ENCODE assay signal across 9 cellular contexts in genomic region chr10:69630651-69631400, GRCh38. TPM values are rescaled to one million over a fixed set of nuclear protein-coding genes. Genes with fewer than 3 reads are reported as not detected.
A peak's percentile ranks its signal among the peaks of the same experiment; 100 is the strongest.
DNase-seq lines count a peak whose midpoint lies in the region; ATAC-seq and TF ChIP-seq lines count a peak whose summit lies in the region.
"Had no signal": no experiment of that assay in that cellular context is flagged by ENCODE, and none has a peak within 500 bp of the region (broad histone marks: within the 10 kb centered on the region; RNA-seq: fewer than 3 reads in every experiment).

No MANE protein-coding gene starts in this region.

- H3K4me1 ChIP-seq in liver (ENCODE audit: control insufficient read depth in 4 of 4, insufficient read depth in 4 of 4, low read length in 3 of 4): peaks cover 2 to 13% (median 8%) of the 10 kb centered on the region in 4 donors
- H3K4me1 ChIP-seq in suprapubic skin: peaks cover 14% of the 10 kb centered on the region

- H3K27me3 ChIP-seq in liver (ENCODE audit: control insufficient read depth in 4 of 4, insufficient read depth in 4 of 4, low read length in 3 of 4): no peaks in the 10 kb centered on the region
- peaks cover 20% of the 10 kb centered on the region for H3K27me3 ChIP-seq in suprapubic skin

- no peak for TF ChIP-seq CTCF in astrocyte of the cerebellum (IDR thresholded peaks at IDR 0.05; ENCODE audit: low read depth, low read length, missing control alignments)
- TF ChIP-seq CTCF in liver (IDR thresholded peaks at IDR 0.05; ENCODE audit: low read depth, low read length, missing input control): no peak
- no peak for TF ChIP-seq CTCF in suprapubic skin (IDR thresholded peaks at IDR 0.05)

- peak overlapping the region; percentile 70 for H3K4me3 Mint-ChIP-seq in T-helper 2 cell treated with Interferon-gamma antibody and Interleukin-4, amounts not matched to agents 5 μg/mL and 100 μg/mL, for 36 hours

- H3K9me3 ChIP-seq in liver (ENCODE audit: control insufficient read depth in 4 of 4, low read length in 3 of 4) (no peaks in the 10 kb centered on the region), suprapubic skin (no peaks in the 10 kb centered on the region)

- H3K4me1 Mint-ChIP-seq in T-helper 2 cell treated with Interferon-gamma antibody and Interleukin-4, amounts not matched to agents 5 μg/mL and 100 μg/mL, for 36 hours (ENCODE audit: low read depth): peaks cover 5% of the 10 kb centered on the region

- peak overlapping the region; percentile 42 for H3K4me3 ChIP-seq in astrocyte of the cerebellum (ENCODE audit: low read depth, low read length)
- H3K4me3 ChIP-seq in liver (ENCODE audit: low read depth in 1 of 3, low read length in 3 of 3): peak overlapping the region in 2 of 3 donors; percentile 66 to 71
- H3K4me3 ChIP-seq in suprapubic skin: peak overlapping the region; percentile 56

- H3K27me3 Mint-ChIP-seq in T-helper 2 cell treated with Interferon-gamma antibody and Interleukin-4, amounts not matched to agents 5 μg/mL and 100 μg/mL, for 36 hours (ENCODE audit: low read depth): peaks cover 2% of the 10 kb centered on the region

- no peak overlapping the region for H3K27ac Mint-ChIP-seq in T-helper 2 cell treated with Interferon-gamma antibody and Interleukin-4, amounts not matched to agents 5 μg/mL and 100 μg/mL, for 36 hours

- peak; percentile 3 for DNase-seq in T-helper 2 cell treated with Interferon-gamma antibody and Interleukin-4, amounts not matched to agents 5 μg/mL and 100 μg/mL, for 36 hours (ENCODE audit: low spot score)
- DNase-seq in T-helper 2 cell (no peak), astrocyte of the cerebellum (ENCODE audit: low read depth) (no peak), suprapubic skin (ENCODE audit: low spot score in 2 of 2) (peak in 1 of 2 donors; percentile 70), NCI-H345 treated with DMSO at 0.1 percent for 48 hours (lab: John Stamatoyannopoulos, UW; ENCODE audit: unreplicated experiment) (no peak)

- no peak for TF ChIP-seq RAD21 in liver (IDR thresholded peaks at IDR 0.05)

- H3K36me3 ChIP-seq in liver (ENCODE audit: control insufficient read depth in 4 of 4, insufficient read depth in 3 of 4, low read depth in 1 of 4, low read length in 3 of 4): no peaks in the 10 kb centered on the region
- H3K36me3 ChIP-seq in suprapubic skin: no peaks in the 10 kb centered on the region

- H3K27ac ChIP-seq in liver (ENCODE audit: low read depth in 1 of 2, low read length in 2 of 2) (no peak overlapping the region), suprapubic skin (no peak overlapping the region)

- no peaks in the 10 kb centered on the region for H3K9me3 Mint-ChIP-seq in T-helper 2 cell treated with Interferon-gamma antibody and Interleukin-4, amounts not matched to agents 5 μg/mL and 100 μg/mL, for 36 hours

- no peak overlapping the region for H3K9ac ChIP-seq in liver (ENCODE audit: low read depth in 1 of 2, low read length in 2 of 2)

- no peaks in the 10 kb centered on the region for H3K36me3 Mint-ChIP-seq in T-helper 2 cell treated with Interferon-gamma antibody and Interleukin-4, amounts not matched to agents 5 μg/mL and 100 μg/mL, for 36 hours (ENCODE audit: low read depth)

- 69% methylated on average over 24 of the region's 24 CpGs for WGBS in liver
- 84% methylated on average over 9 of the region's 24 CpGs for WGBS in suprapubic skin

- TF ChIP-seq POLR2A in suprapubic skin (IDR thresholded peaks at IDR 0.05): no peak

- TF ChIP-seq EP300 in suprapubic skin (IDR thresholded peaks at IDR 0.05): no peak

- in situ Hi-C loops in astrocyte of the cerebellum (cut with HindIII; ENCODE audit: low sequenced_read_pairs): no loop called here

- no peak for ATAC-seq in HG03378 (IDR thresholded peaks at IDR 0.05; ENCODE audit: unreplicated experiment)
- no peak for ATAC-seq in HG03460 (IDR thresholded peaks at IDR 0.05; ENCODE audit: unreplicated experiment)

TF ChIP-seq in liver, 16 proteins besides CTCF, POLR2A, EP300 and RAD21:
- no peak for TF ChIP-seq HNF4G (IDR thresholded peaks at IDR 0.05)
- no peak for TF ChIP-seq TAF1 (conservative IDR thresholded peaks at IDR 0.05)

RNA-seq across cellular contexts. Expression of gene FAM241B, which starts 0.8 kb away (rescaled TPM):
- under 1 TPM; 0.84 to 0.89 TPM for total RNA-seq in liver
- polyA plus RNA-seq in liver: 1 to 10 TPM; 2.4 to 2.5 TPM
- total RNA-seq in suprapubic skin: 1 to 10 TPM in 3 of 4 donors, under 1 TPM in 1; 0.49 to 4.3 (median 2.5) TPM

RNA-seq across cellular contexts. Expression of gene NEUROG3, which starts 57.6 kb away (rescaled TPM):
- total RNA-seq in liver (not detected), suprapubic skin (not detected)
- not detected for polyA plus RNA-seq in liver
- total RNA-seq: occipital lobe had no signal
